Comparison of ENCODE assay signal across 1 cellular context in genomic region chr20:2387180-2387577, GRCh38.
A peak's percentile ranks its signal among the peaks of the same experiment; 100 is the strongest.
TF ChIP-seq lines count a peak whose summit lies in the region.

No MANE protein-coding gene starts in this region.

TF ChIP-seq in HEK293, 187 proteins besides CTCF, POLR2A, EP300 and RAD21 (continued from another document):
- TF ChIP-seq ZNF518A (tag by site-specific recombination; conservative IDR thresholded peaks at IDR 0.05; ENCODE audit: low read depth) (no peak), ZNF2 (tag by site-specific recombination; IDR thresholded peaks at IDR 0.05) (peak; percentile 100), ZBTB20 (tag by site-specific recombination; IDR thresholded peaks at IDR 0.05) (no peak), ZNF560 (tag by site-specific recombination; IDR thresholded peaks at IDR 0.05; ENCODE audit: borderline replicate concordance) (no peak), KLF1 (tag by site-specific recombination; IDR thresholded peaks at IDR 0.05) (no peak), ZNF23 (tag by site-specific recombination; IDR thresholded peaks at IDR 0.05; ENCODE audit: borderline replicate concordance) (no peak), PRDM2 (tag by site-specific recombination; IDR thresholded peaks at IDR 0.05; ENCODE audit: borderline replicate concordance) (no peak), SETDB1 (IDR thresholded peaks at IDR 0.05; ENCODE audit: insufficient read length, low read length) (peak; percentile 51), MEIS1 (CRISPR knock-in tag; IDR thresholded peaks at IDR 0.05; ENCODE audit: borderline replicate concordance) (no peak), ZNF654 (tag by site-specific recombination; IDR thresholded peaks at IDR 0.05; ENCODE audit: low read depth) (peak; percentile 63), PRDM1 (tag by site-specific recombination; IDR thresholded peaks at IDR 0.05) (no peak)
- TF ChIP-seq, protein P1, sequence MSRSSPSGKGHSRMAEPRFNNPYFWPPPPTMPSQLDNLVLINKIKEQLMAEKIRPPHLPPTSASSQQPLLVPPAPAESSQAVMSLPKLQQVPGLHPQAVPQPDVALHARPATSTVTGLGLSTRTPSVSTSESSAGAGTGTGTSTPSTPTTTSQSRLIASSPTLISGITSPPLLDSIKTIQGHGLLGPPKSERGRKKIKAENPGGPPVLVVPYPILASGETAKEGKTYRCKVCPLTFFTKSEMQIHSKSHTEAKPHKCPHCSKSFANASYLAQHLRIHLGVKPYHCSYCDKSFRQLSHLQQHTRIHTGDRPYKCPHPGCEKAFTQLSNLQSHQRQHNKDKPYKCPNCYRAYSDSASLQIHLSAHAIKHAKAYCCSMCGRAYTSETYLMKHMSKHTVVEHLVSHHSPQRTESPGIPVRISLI (tag by site-specific recombination; IDR thresholded peaks at IDR 0.05), result no peak
